21 cellular contexts compared by ENCODE assay signal in the genomic region with DNA sequence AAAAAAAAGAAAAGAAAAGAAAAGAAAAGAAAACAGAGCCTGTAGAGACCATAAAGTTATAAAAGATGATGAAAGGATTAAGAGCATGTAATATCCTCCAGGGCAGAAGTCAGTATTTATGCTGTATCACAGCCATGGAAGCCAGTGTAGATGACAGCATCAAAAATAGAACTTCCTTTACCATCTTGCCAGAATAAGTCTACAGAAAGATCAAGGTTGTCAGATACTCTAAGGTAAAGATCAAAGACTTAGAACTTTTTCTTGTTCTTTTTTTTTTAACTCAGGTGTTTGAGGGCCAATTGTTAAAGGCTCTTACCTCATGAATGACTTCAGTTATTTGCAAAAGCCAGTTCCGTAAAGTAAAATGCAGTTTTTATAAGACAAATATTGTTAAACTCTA.
"Had no signal": no experiment of that assay in that cellular context is flagged by ENCODE, and none has a peak within 500 bp of the region (broad histone marks: within the 10 kb centered on the region; RNA-seq: fewer than 3 reads in every experiment).

No MANE protein-coding gene starts in this region.

- H3K27me3 Mint-ChIP-seq: activated CD4-positive, alpha-beta T cell treated with anti-CD3 and anti-CD28 coated beads for 36 hours; effector memory CD8-positive, alpha-beta T cell; natural killer cell treated with Interleukin-12 subunit alpha and Interleukin-12 subunit beta and Interleukin-15 and Interleukin-18, amount 100 ng/mL, for 72 hours had no signal

- H3K9me3 Mint-ChIP-seq: activated naive CD4-positive, alpha-beta T cell treated with anti-CD3 and anti-CD28 coated beads, Interleukin-2, amount 50 U/mL, for 72 hours; activated T-cell treated with anti-CD3 and anti-CD28 coated beads, Interleukin-2, amount 50 U/mL, for 72 hours; effector memory CD8-positive, alpha-beta T cell; natural killer cell treated with Interleukin-12 subunit alpha and Interleukin-12 subunit beta and Interleukin-15 and Interleukin-18, amount 100 ng/mL, for 72 hours had no signal

- H3K36me3 Mint-ChIP-seq: activated naive CD4-positive, alpha-beta T cell treated with anti-CD3 and anti-CD28 coated beads, Interleukin-2, amount 50 U/mL, for 72 hours; natural killer cell treated with Interleukin-12 subunit alpha and Interleukin-12 subunit beta and Interleukin-15 and Interleukin-18, amount 100 ng/mL, for 72 hours had no signal

- H3K4me3 ChIP-seq: colonic mucosa, gastrocnemius medialis, suprapubic skin, tibial artery, upper lobe of right lung had no signal

- H3K27ac Mint-ChIP-seq: activated CD4-positive, alpha-beta T cell treated with anti-CD3 and anti-CD28 coated beads for 36 hours; activated naive CD4-positive, alpha-beta T cell treated with anti-CD3 and anti-CD28 coated beads, Interleukin-2, amount 50 U/mL, for 72 hours; activated T-cell treated with anti-CD3 and anti-CD28 coated beads, Interleukin-2, amount 50 U/mL, for 72 hours; effector memory CD8-positive, alpha-beta T cell; natural killer cell treated with Interleukin-12 subunit alpha and Interleukin-12 subunit beta and Interleukin-15 and Interleukin-18, amount 100 ng/mL, for 72 hours had no signal

- H3K4me1 ChIP-seq: colonic mucosa, tibial artery had no signal

- H3K27ac ChIP-seq: colonic mucosa, suprapubic skin, tibial artery, upper lobe of right lung had no signal

- H3K9me3 ChIP-seq: colonic mucosa, gastrocnemius medialis, suprapubic skin, tibial artery, upper lobe of right lung had no signal

- DNase-seq: activated CD4-positive, alpha-beta T cell treated with anti-CD3 and anti-CD28 coated beads for 36 hours; activated CD4-positive, CD25-positive, alpha-beta regulatory T cell; activated naive CD4-positive, alpha-beta T cell; activated T-cell treated with anti-CD3 and anti-CD28 coated beads for 4 hours; activated T-cell treated with anti-CD3 and anti-CD28 coated beads, Interleukin-2, amount 50 U/mL, for 72 hours; cerebellar nuclear complex; colonic mucosa; effector memory CD8-positive, alpha-beta T cell; erythroblast; gastrocnemius medialis; glutamatergic neuron; hippocampal formation; left cardiac atrium; midbrain; retina; stimulated activated CD4-positive, alpha-beta T cell treated with anti-CD3 and anti-CD28 coated beads, Interleukin-15, amount 100 ng/mL, for 24 hours; tibial artery; upper lobe of right lung had no signal

- ATAC-seq: activated CD4-positive, alpha-beta T cell treated with anti-CD3 and anti-CD28 coated beads for 36 hours; activated T-cell treated with anti-CD3 and anti-CD28 coated beads, Interleukin-2, amount 50 U/mL, for 72 hours; effector memory CD8-positive, alpha-beta T cell; gastrocnemius medialis; left cardiac atrium; natural killer cell treated with Interleukin-12 subunit alpha and Interleukin-12 subunit beta and Interleukin-15 and Interleukin-18, amount 100 ng/mL, for 72 hours; upper lobe of right lung had no signal

- H3K27me3 ChIP-seq: colonic mucosa, gastrocnemius medialis, suprapubic skin, tibial artery, upper lobe of right lung had no signal

- H3K4me3 Mint-ChIP-seq: activated CD4-positive, alpha-beta T cell treated with anti-CD3 and anti-CD28 coated beads for 36 hours; activated T-cell treated with anti-CD3 and anti-CD28 coated beads, Interleukin-2, amount 50 U/mL, for 72 hours; effector memory CD8-positive, alpha-beta T cell; natural killer cell treated with Interleukin-12 subunit alpha and Interleukin-12 subunit beta and Interleukin-15 and Interleukin-18, amount 100 ng/mL, for 72 hours had no signal

- H3K36me3 ChIP-seq: colonic mucosa, gastrocnemius medialis, suprapubic skin, tibial artery, upper lobe of right lung had no signal
